ENCODE assay signal across 9 cellular contexts in genomic region chr9:97981828-97982164, GRCh38. TPM values are rescaled to one million over a fixed set of nuclear protein-coding genes. Genes with fewer than 3 reads are reported as not detected.
DNase-seq lines count a peak whose midpoint lies in the region; ATAC-seq and TF ChIP-seq lines count a peak whose summit lies in the region.
"Had no signal": no experiment of that assay in that cellular context is flagged by ENCODE, and none has a peak within 500 bp of the region (broad histone marks: within the 10 kb centered on the region; RNA-seq: fewer than 3 reads in every experiment).

No MANE protein-coding gene starts in this region.

- H3K4me3 Mint-ChIP-seq in CD8-positive, alpha-beta T cell, result peak overlapping the region; percentile 67
- peak overlapping the region; percentile 16 for H3K4me3 Mint-ChIP-seq in natural killer cell treated with Interleukin-12 subunit alpha and Interleukin-12 subunit beta and Interleukin-15 and Interleukin-18, amount 100 ng/mL, for 72 hours

- TF ChIP-seq CTCF in CD8-positive, alpha-beta T cell (IDR thresholded peaks at IDR 0.05), result no peak
- TF ChIP-seq CTCF in KMS-11 (conservative IDR thresholded peaks at IDR 0.05; ENCODE audit: low read depth, low read length), result no peak
- no peak for TF ChIP-seq CTCF in adrenal gland (IDR thresholded peaks at IDR 0.05)

- DNase-seq in CD8-positive, alpha-beta T cell, result no peak
- DNase-seq in adipocyte (ENCODE audit: low read depth) (no peak), A172 (ENCODE audit: low spot score) (no peak), SKM-1 treated with dmso at 0.1 percent for 144 hours (lab: John Stamatoyannopoulos, UW; ENCODE audit: unreplicated experiment) (no peak), mesenteric fat pad (ENCODE audit: low spot score) (no peak), adrenal gland (no peak)
- DNase-seq in natural killer cell treated with Interleukin-12 subunit alpha and Interleukin-12 subunit beta and Interleukin-15 and Interleukin-18, amount 100 ng/mL, for 72 hours (ENCODE audit: low spot score), result no peak
- DNase-seq: stomach had no signal

- H3K9ac ChIP-seq in KMS-11 (peak overlapping the region; percentile 100; the same call in 1 of the 2 replicates), adipocyte (ENCODE audit: low read length) (peak overlapping the region; percentile 96)

- peaks cover 31% of the 10 kb centered on the region for H3K79me2 ChIP-seq in KMS-11 (ENCODE audit: insufficient read depth, low read depth)

- CTCF ChIA-PET in CD8-positive, alpha-beta T cell (lab: Charles Lee), result interaction anchor here (1.4 to 6.0 kb wide), 8 partner anchors 10 to 91 kb away, joined by 3 to 86 read pairs (median 8); partner anchors contain the start of gene TRMO

- H3K4me1 ChIP-seq in CD8-positive, alpha-beta T cell (ENCODE audit: insufficient read depth, low read length), result peaks cover 41% of the 10 kb centered on the region
- peaks cover 22% of the 10 kb centered on the region for H3K4me1 ChIP-seq in KMS-11 (ENCODE audit: low read depth, poor library complexity, severe bottlenecking)
- H3K4me1 ChIP-seq in adipocyte (ENCODE audit: control insufficient read depth, insufficient read depth, low read length), result peaks cover 37% of the 10 kb centered on the region
- H3K4me1 ChIP-seq in adrenal gland (replicated peaks in 1 of 2), result peaks cover 5 to 15% of the 10 kb centered on the region in 2 donors

- no peak overlapping the region for H3K27ac ChIP-seq in CD8-positive, alpha-beta T cell (ENCODE audit: low read depth, low read length)
- H3K27ac ChIP-seq in KMS-11 (0 out of 2 replicates have a peak overlapping the region, but pooled peaks have one; percentile 99), adrenal gland (no peak overlapping the region)

- no peaks in the 10 kb centered on the region for H3K9me3 Mint-ChIP-seq in CD8-positive, alpha-beta T cell
- no peaks in the 10 kb centered on the region for H3K9me3 Mint-ChIP-seq in natural killer cell treated with Interleukin-12 subunit alpha and Interleukin-12 subunit beta and Interleukin-15 and Interleukin-18, amount 100 ng/mL, for 72 hours

- no peaks in the 10 kb centered on the region for H3K36me3 Mint-ChIP-seq in CD8-positive, alpha-beta T cell
- peaks cover 6% of the 10 kb centered on the region for H3K36me3 Mint-ChIP-seq in natural killer cell treated with Interleukin-12 subunit alpha and Interleukin-12 subunit beta and Interleukin-15 and Interleukin-18, amount 100 ng/mL, for 72 hours

- H4K20me1 ChIP-seq in KMS-11 (ENCODE audit: insufficient read depth), result no peaks in the 10 kb centered on the region

- no peaks in the 10 kb centered on the region for H3K27me3 ChIP-seq in CD8-positive, alpha-beta T cell (ENCODE audit: insufficient read depth, low read length)
- H3K27me3 ChIP-seq in KMS-11 (ENCODE audit: insufficient read depth, low read depth), result no peaks in the 10 kb centered on the region
- no peaks in the 10 kb centered on the region for H3K27me3 ChIP-seq in adipocyte (replicated peaks; ENCODE audit: control insufficient read depth, insufficient read depth, low read length)
- H3K27me3 ChIP-seq in adrenal gland, result no peaks in the 10 kb centered on the region
- H3K27me3 ChIP-seq: stomach had no signal

- 75 to 82% (median 80%) methylated on average over 4 of the region's 4 CpGs for WGBS in adrenal gland, 4 donors

- no peak for TF ChIP-seq POLR2A in adrenal gland (IDR thresholded peaks at IDR 0.05)

- no peak overlapping the region for H3K4me3 ChIP-seq in CD8-positive, alpha-beta T cell (ENCODE audit: low read depth, low read length)
- no peak overlapping the region for H3K4me3 ChIP-seq in KMS-11 (IDR thresholded peaks at IDR 0.05; ENCODE audit: insufficient read depth, low read depth, low read length)
- H3K4me3 ChIP-seq in adipocyte (ENCODE audit: low read length), result peak overlapping the region; percentile 87
- no peak overlapping the region for H3K4me3 ChIP-seq in adrenal gland

- peak overlapping the region; percentile 90 for H3K27ac Mint-ChIP-seq in CD8-positive, alpha-beta T cell
- H3K27ac Mint-ChIP-seq in natural killer cell treated with Interleukin-12 subunit alpha and Interleukin-12 subunit beta and Interleukin-15 and Interleukin-18, amount 100 ng/mL, for 72 hours, result peak overlapping the region; percentile 72 to 74

- no peaks in the 10 kb centered on the region for H3K9me3 ChIP-seq in CD8-positive, alpha-beta T cell (ENCODE audit: low read length)
- H3K9me3 ChIP-seq in adipocyte (ENCODE audit: control insufficient read depth, low read length) (no peaks in the 10 kb centered on the region), adrenal gland (replicated peaks in 1 of 3) (no peaks in the 10 kb centered on the region)
- H3K9me3 ChIP-seq: stomach had no signal

- peaks cover 54% of the 10 kb centered on the region for H3K4me1 Mint-ChIP-seq in CD8-positive, alpha-beta T cell (ENCODE audit: low read depth)
- peaks cover 18 to 20% of the 10 kb centered on the region in 2 donors for H3K4me1 Mint-ChIP-seq in natural killer cell treated with Interleukin-12 subunit alpha and Interleukin-12 subunit beta and Interleukin-15 and Interleukin-18, amount 100 ng/mL, for 72 hours (ENCODE audit: low read depth in 2 of 2)

- no peaks in the 10 kb centered on the region for H3K27me3 Mint-ChIP-seq in CD8-positive, alpha-beta T cell (ENCODE audit: low read depth)
- peaks cover 0 to 2% of the 10 kb centered on the region in 2 donors for H3K27me3 Mint-ChIP-seq in natural killer cell treated with Interleukin-12 subunit alpha and Interleukin-12 subunit beta and Interleukin-15 and Interleukin-18, amount 100 ng/mL, for 72 hours

- no peak overlapping the region for H2AFZ ChIP-seq in KMS-11 (ENCODE audit: low read depth)

- ATAC-seq in CD8-positive, alpha-beta T cell, result no peak
- no peak for ATAC-seq in natural killer cell treated with Interleukin-12 subunit alpha and Interleukin-12 subunit beta and Interleukin-15 and Interleukin-18, amount 100 ng/mL, for 72 hours

- H3K4me2 ChIP-seq in KMS-11, result peak overlapping the region; percentile 85

- no peaks in the 10 kb centered on the region for H3K36me3 ChIP-seq in CD8-positive, alpha-beta T cell (ENCODE audit: insufficient read depth, low read length)
- no peaks in the 10 kb centered on the region for H3K36me3 ChIP-seq in KMS-11 (ENCODE audit: insufficient read depth)
- H3K36me3 ChIP-seq in adipocyte (ENCODE audit: control insufficient read depth, insufficient read depth, low read length, severe bottlenecking), result no peaks in the 10 kb centered on the region
- H3K36me3 ChIP-seq in adrenal gland (replicated peaks in 1 of 2), result no peaks in the 10 kb centered on the region
- H3K36me3 ChIP-seq: stomach had no signal

- intact Hi-C loops in CD8-positive, alpha-beta T cell (cut with DNase I, micrococcal nuclease), result loop anchor here (1.0 to 10.0 kb wide), 11 partner anchors 11 to 1843 kb away; partner anchors contain the start of genes ANKS6 (in 1 of the 2), HEMGN (in 1 of the 2), NANS (in 1 of the 2) and NR4A3 (in 1 of the 2)
- intact Hi-C loops in adrenal gland (cut with DNase I), result loop anchor here in 1 of 2 donors (10.0 kb wide), 1 partner anchor 53 kb away; no protein-coding TSS in a partner anchor

- POLR2A ChIA-PET in CD8-positive, alpha-beta T cell (lab: Charles Lee), result interaction anchor here (1.0 to 8.8 kb wide), 9 partner anchors 11 to 275 kb away, joined by 3 to 121 read pairs (median 7); partner anchors contain the start of genes NANS, TBC1D2 and TRMO

RNA-seq across cellular contexts. Expression of gene ANP32B, which starts 1.3 kb away (rescaled TPM):
- 100 to 1,000 TPM; 168 to 177 TPM for total RNA-seq in CD8-positive, alpha-beta T cell
- total RNA-seq in natural killer cell treated with Interleukin-12 subunit alpha and Interleukin-12 subunit beta and Interleukin-15 and Interleukin-18, amount 100 ng/mL, for 72 hours, result 100 to 1,000 TPM; 160 to 345 TPM
- total RNA-seq in A172 (2014; rRNA removed; shearing (Covaris generic)), result 17.3 and 21.2 TPM in 2 replicates
- total RNA-seq in mesenteric fat pad (103 TPM), adrenal gland (100 to 1,000 TPM in 1 of 8 donors, 10 to 100 TPM in 7; 13.4 to 100 (median 42.8) TPM)
- 100 to 1,000 TPM in 2 of 3 donors, 10 to 100 TPM in 1; 72.9 to 156 (median 122) TPM for polyA plus RNA-seq in adrenal gland

RNA-seq across cellular contexts. Expression of gene HEMGN, which starts 43.8 kb away (rescaled TPM):
- under 1 TPM; 0.14 to 0.33 TPM for total RNA-seq in CD8-positive, alpha-beta T cell
- total RNA-seq in natural killer cell treated with Interleukin-12 subunit alpha and Interleukin-12 subunit beta and Interleukin-15 and Interleukin-18, amount 100 ng/mL, for 72 hours, result not detected
- 0.14 TPM in 1 of 2 replicates, not detected in the other for total RNA-seq in A172 (2014; rRNA removed; shearing (Covaris generic))
- not detected for total RNA-seq in mesenteric fat pad
- total RNA-seq in adrenal gland, result under 1 TPM in 2 of 8 donors, not detected in 6; 0.22 to 0.23 TPM
- polyA plus RNA-seq in adrenal gland, result not detected
- polyA plus RNA-seq: stomach had no signal

RNA-seq across cellular contexts. Expression of gene TRMO, which starts 59.5 kb away (rescaled TPM):
- total RNA-seq in CD8-positive, alpha-beta T cell, result 10 to 100 TPM; 45.7 to 50.6 TPM
- total RNA-seq in natural killer cell treated with Interleukin-12 subunit alpha and Interleukin-12 subunit beta and Interleukin-15 and Interleukin-18, amount 100 ng/mL, for 72 hours, result 10 to 100 TPM; 13.8 to 18.2 TPM
- total RNA-seq in A172 (2014; rRNA removed; shearing (Covaris generic)), result 22.5 and 29.8 TPM in 2 replicates
- total RNA-seq in mesenteric fat pad, result 9.2 TPM
- total RNA-seq in adrenal gland, result 10 to 100 TPM; 11.4 to 30.3 (median 17.1) TPM
- 10 to 100 TPM in 1 of 3 donors, 1 to 10 TPM in 2; 7.8 to 40.4 (median 9.5) TPM for polyA plus RNA-seq in adrenal gland
